15 cellular contexts compared by ENCODE assay signal in genomic region chr2:84999467-85000064, GRCh38. TPM values are rescaled to one million over a fixed set of nuclear protein-coding genes. Genes with fewer than 3 reads are reported as not detected.
DNase-seq lines count a peak whose midpoint lies in the region; ATAC-seq, FAIRE-seq and TF ChIP-seq lines count a peak whose summit lies in the region.
"Had no signal": no experiment of that assay in that cellular context is flagged by ENCODE, and none has a peak within 500 bp of the region (broad histone marks: within the 10 kb centered on the region; RNA-seq: fewer than 3 reads in every experiment).

No MANE protein-coding gene starts in this region.

- no peak for TF ChIP-seq CTCF in endothelial cell (IDR thresholded peaks at IDR 0.05; ENCODE audit: unreplicated experiment)

- H3K36me3 Mint-ChIP-seq in naive B cell: peaks cover 0 to 5% of the 10 kb centered on the region in 2 donors
- no peaks in the 10 kb centered on the region for H3K36me3 Mint-ChIP-seq in endothelial cell (ENCODE audit: low read depth, unreplicated experiment)

- H3K4me1 Mint-ChIP-seq in naive B cell (peaks cover 20 to 84% (median 44%) of the 10 kb centered on the region in 3 donors), endothelial cell (ENCODE audit: unreplicated experiment) (no peaks in the 10 kb centered on the region)

- peak overlapping the region in 7 of 8 donors; percentile 26 to 80 (median 57) for H3K4me3 Mint-ChIP-seq in naive B cell
- no peak overlapping the region for H3K4me3 Mint-ChIP-seq in endothelial cell (ENCODE audit: unreplicated experiment)

- H3K9me3 Mint-ChIP-seq in naive B cell (no peaks in the 10 kb centered on the region), endothelial cell (ENCODE audit: unreplicated experiment) (no peaks in the 10 kb centered on the region)

- H3K27ac Mint-ChIP-seq in naive B cell: peak overlapping the region in 5 of 6 donors; percentile 36 to 88 (median 84)
- H3K27ac Mint-ChIP-seq in endothelial cell (ENCODE audit: unreplicated experiment): no peak overlapping the region

- DNase-seq in activated CD4-positive, CD25-positive, alpha-beta regulatory T cell treated with anti-CD3 and anti-CD28 coated beads, Interleukin-2, amount 50 U/mL, for 72 hours: no peak
- DNase-seq in GM19239 (ENCODE audit: insufficient read length, low spot score) (no peak), naive B cell (no peak), endothelial cell (ENCODE audit: low spot score) (no peak)
- DNase-seq in stimulated activated naive CD4-positive, alpha-beta T cell (lab: John Stamatoyannopoulos, UW): no peak
- DNase-seq in activated effector memory CD4-positive, alpha-beta T cell treated with anti-CD3 and anti-CD28 coated beads, Interleukin-2, amount 50 U/mL, for 16 hours: no peak
- DNase-seq: activated CD4-positive, alpha-beta T cell treated with anti-CD3 and anti-CD28 coated beads for 1 hour; NCI-H1105; NCI-H748 treated with DMSO at 0.1 percent for 48 hours; right lobe of liver; upper lobe of right lung had no signal

- peak; percentile 41 to 46 for ATAC-seq in activated CD4-positive, CD25-positive, alpha-beta regulatory T cell treated with anti-CD3 and anti-CD28 coated beads, Interleukin-2, amount 50 U/mL, for 24 hours
- ATAC-seq in HG03432 (IDR thresholded peaks at IDR 0.05; ENCODE audit: unreplicated experiment): peak; percentile 66
- ATAC-seq in naive B cell (ENCODE audit: low read depth in 2 of 2): peak; percentile 44 to 48
- ATAC-seq: right lobe of liver, upper lobe of right lung had no signal

- peak; percentile 4 for FAIRE-seq in GM19239 (lab: Jason Lieb, UNC)
- FAIRE-seq: A204.1, HTR-8/SVneo had no signal

- no peaks in the 10 kb centered on the region for H3K27me3 Mint-ChIP-seq in naive B cell
- H3K27me3 Mint-ChIP-seq in endothelial cell (ENCODE audit: unreplicated experiment): peaks cover 2% of the 10 kb centered on the region

RNA-seq across cellular contexts. Expression of gene KCMF1, which starts 28.6 kb away (rescaled TPM):
- polyA plus RNA-seq in naive B cell (ENCODE audit: low read depth in 6 of 6): 10 to 100 TPM; 19.3 to 41.3 (median 25.9) TPM
- total RNA-seq in endothelial cell (ENCODE audit: unreplicated experiment): 84.6 TPM
